32 cellular contexts compared by ENCODE assay signal in the genomic region with DNA sequence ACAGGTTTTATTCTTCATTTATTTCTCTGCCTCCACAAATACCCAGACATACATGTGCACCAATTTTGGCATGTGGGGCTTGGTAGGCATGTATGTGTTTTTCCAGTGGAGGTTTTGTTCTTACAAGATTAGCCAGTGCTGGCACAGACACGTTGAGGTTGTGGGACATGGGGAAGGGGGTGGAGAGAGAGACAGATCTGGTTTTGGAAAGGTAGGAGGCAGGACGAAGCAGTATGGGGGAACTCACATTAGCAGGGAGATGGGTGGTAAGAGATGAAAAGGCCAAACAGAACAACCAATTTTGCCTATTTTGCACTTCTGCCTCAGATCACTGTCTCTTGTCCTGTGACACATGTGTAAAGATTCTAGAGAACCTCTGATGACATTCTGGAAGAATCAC.
A peak's percentile ranks its signal among the peaks of the same experiment; 100 is the strongest.
DNase-seq lines count a peak whose midpoint lies in the region; ATAC-seq and TF ChIP-seq lines count a peak whose summit lies in the region.
"Had no signal": no experiment of that assay in that cellular context is flagged by ENCODE, and none has a peak within 500 bp of the region (broad histone marks: within the 10 kb centered on the region; RNA-seq: fewer than 3 reads in every experiment).

No MANE protein-coding gene starts in this region.

- no peaks in the 10 kb centered on the region for H3K9me2 ChIP-seq in Karpas-422 (replicated peaks; ENCODE audit: insufficient read depth, low read length)

- TF ChIP-seq CTCF in VCaP (conservative IDR thresholded peaks at IDR 0.05): no peak
- TF ChIP-seq CTCF in esophagus muscularis mucosa (IDR thresholded peaks at IDR 0.05): no peak
- no peak for TF ChIP-seq CTCF in lung (IDR thresholded peaks at IDR 0.05; ENCODE audit: control extremely low read depth, extremely low read depth)

- intact Hi-C loops in esophagus muscularis mucosa (cut with DNase I): no loop called here

- no peaks in the 10 kb centered on the region for H3K4me1 Mint-ChIP-seq in naive thymus-derived CD8-positive, alpha-beta T cell
- H3K4me1 Mint-ChIP-seq: B cell; CD14-positive monocyte; CD4-positive, alpha-beta memory T cell; CD4-positive, CD25-positive, alpha-beta regulatory T cell; CD8-positive, alpha-beta memory T cell had no signal

- no peak for TF ChIP-seq POLR2A in esophagus muscularis mucosa (IDR thresholded peaks at IDR 0.05; ENCODE audit: low read depth)

- no peaks in the 10 kb centered on the region; the same call in 1 of the 2 replicates for H3K27me3 ChIP-seq in Karpas-422 (ENCODE audit: low read length)
- peaks cover 0 to 22% (median 0%) of the 10 kb centered on the region in 4 donors for H3K27me3 ChIP-seq in esophagus muscularis mucosa
- peaks cover 3% of the 10 kb centered on the region for H3K27me3 ChIP-seq in lung (ENCODE audit: control insufficient read depth, insufficient read depth)
- H3K27me3 ChIP-seq: BE2C; BLaER1; BLaER1 treated with 17β-estradiol and CSF1 and Interleukin-3, amounts not matched to agents 10 nM and 100 nM had no signal

- H3K9ac ChIP-seq in Karpas-422 (ENCODE audit: low read length): peak overlapping the region; percentile 61
- H3K9ac ChIP-seq: BLaER1; BLaER1 treated with 17β-estradiol and CSF1 and Interleukin-3, amounts not matched to agents 10 nM and 100 nM had no signal

- H3K9me3 ChIP-seq in Karpas-422 (ENCODE audit: low read length) (no peaks in the 10 kb centered on the region), esophagus muscularis mucosa (peaks cover 0 to 3% (median 0%) of the 10 kb centered on the region in 4 donors), lung (ENCODE audit: control insufficient read depth in 2 of 2, insufficient read depth in 1 of 2, low read length in 1 of 2) (peaks cover 0 to 6% of the 10 kb centered on the region in 2 donors)
- H3K9me3 ChIP-seq: A549, BE2C, BLaER1, Caco-2 had no signal

- H3K27ac Mint-ChIP-seq in naive thymus-derived CD8-positive, alpha-beta T cell: no peak overlapping the region
- H3K27ac Mint-ChIP-seq: B cell; CD14-positive monocyte; CD4-positive, alpha-beta memory T cell; CD4-positive, alpha-beta T cell; CD4-positive, CD25-positive, alpha-beta regulatory T cell; CD8-positive, alpha-beta memory T cell; CD8-positive, alpha-beta T cell had no signal

- H3K27me3 Mint-ChIP-seq in naive thymus-derived CD8-positive, alpha-beta T cell: peaks cover 5 to 41% (median 16%) of the 10 kb centered on the region in 5 donors
- H3K27me3 Mint-ChIP-seq: CD4-positive, CD25-positive, alpha-beta regulatory T cell had no signal

- TF ChIP-seq EP300 in esophagus muscularis mucosa (IDR thresholded peaks at IDR 0.05): no peak

- no peak for ATAC-seq in lung (ENCODE audit: insufficient read depth, low FRiP score)
- no peak for ATAC-seq in naive thymus-derived CD8-positive, alpha-beta T cell
- ATAC-seq: A549; CD8-positive, alpha-beta T cell had no signal

- peak overlapping the region; percentile 31; the same call in 1 of the 2 replicates for H2AFZ ChIP-seq in Karpas-422 (ENCODE audit: low read length)

- H3K4me1 ChIP-seq in Karpas-422 (ENCODE audit: low read length) (peaks cover 68% of the 10 kb centered on the region), esophagus muscularis mucosa (no peaks in the 10 kb centered on the region), lung (ENCODE audit: control insufficient read depth in 2 of 2, insufficient read depth in 2 of 2, low read length in 2 of 2) (no peaks in the 10 kb centered on the region)
- H3K4me1 ChIP-seq: A549, BE2C, BLaER1, Caco-2 had no signal

- DNase-seq in Karpas-422 (peak; percentile 60), esophagus muscularis mucosa (ENCODE audit: extremely low spot score) (peak; percentile 53), lung (ENCODE audit: low spot score) (peak; percentile 7), COLO829 (ENCODE audit: low spot score) (no peak), NCI-H1417 treated with DMSO at 0.1 percent for 48 hours (lab: John Stamatoyannopoulos, UW) (no peak), OCI-M2 (lab: John Stamatoyannopoulos, UW; ENCODE audit: unreplicated experiment) (no peak)
- no peak for DNase-seq in naive thymus-derived CD8-positive, alpha-beta T cell
- DNase-seq: 8988T; ACHN; AML-193; BE2C; C1 segment of cervical spinal cord; Caco-2; Calu3; CD4-positive, alpha-beta memory T cell; CD4-positive, alpha-beta T cell; CD4-positive, CD25-positive, alpha-beta regulatory T cell; CD8-positive, alpha-beta memory T cell; CD8-positive, alpha-beta T cell; DMS 273 treated with DMSO at 0.1 percent for 48 hours; DMS153; DMS53; DND-41; EL had no signal

- H3K4me3 ChIP-seq in Karpas-422 (ENCODE audit: low read length): peak overlapping the region; percentile 38
- no peak overlapping the region for H3K4me3 ChIP-seq in esophagus muscularis mucosa
- no peak overlapping the region for H3K4me3 ChIP-seq in lung
- H3K4me3 ChIP-seq: A549; BLaER1; BLaER1 treated with 17β-estradiol and CSF1 and Interleukin-3, amounts not matched to agents 10 nM and 100 nM had no signal

- POLR2A ChIA-PET in naive thymus-derived CD8-positive, alpha-beta T cell (lab: Charles Lee): no interaction called here

- no peaks in the 10 kb centered on the region for H3K36me3 ChIP-seq in Karpas-422 (ENCODE audit: insufficient read depth, low read length)
- H3K36me3 ChIP-seq in esophagus muscularis mucosa: no peaks in the 10 kb centered on the region
- no peaks in the 10 kb centered on the region for H3K36me3 ChIP-seq in lung (ENCODE audit: control insufficient read depth in 2 of 2, insufficient read depth in 2 of 2, low read length in 2 of 2)
- H3K36me3 ChIP-seq: BE2C; BLaER1; BLaER1 treated with 17β-estradiol and CSF1 and Interleukin-3, amounts not matched to agents 10 nM and 100 nM had no signal

- no peaks in the 10 kb centered on the region for H3K79me2 ChIP-seq in Karpas-422 (ENCODE audit: low read length)

- WGBS in esophagus muscularis mucosa: 60% methylated on average over 2 of the region's 2 CpGs
- WGBS in lung, 2 donors: 72 to 85% methylated on average over 2 of the region's 2 CpGs

- H3K9me3 Mint-ChIP-seq in naive thymus-derived CD8-positive, alpha-beta T cell: peaks cover 0 to 8% (median 0%) of the 10 kb centered on the region in 9 donors
- H3K9me3 Mint-ChIP-seq: CD4-positive, alpha-beta T cell; CD8-positive, alpha-beta T cell had no signal

- H3K27ac ChIP-seq in Karpas-422 (ENCODE audit: low read length): peak overlapping the region; percentile 96
- H3K27ac ChIP-seq in VCaP: peak overlapping the region; percentile 76
- no peak overlapping the region for H3K27ac ChIP-seq in esophagus muscularis mucosa (replicated peaks in 1 of 4)
- no peak overlapping the region for H3K27ac ChIP-seq in lung (ENCODE audit: low read depth in 1 of 2, low read length in 1 of 2)
- H3K27ac ChIP-seq: 22Rv1; A549; BLaER1; BLaER1 treated with 17β-estradiol and CSF1 and Interleukin-3, amounts not matched to agents 10 nM and 100 nM; C4-2B had no signal

- no peaks in the 10 kb centered on the region for H4K20me1 ChIP-seq in Karpas-422 (ENCODE audit: insufficient read depth, low read depth, low read length)
- H4K20me1 ChIP-seq: BLaER1; BLaER1 treated with 17β-estradiol and CSF1 and Interleukin-3, amounts not matched to agents 10 nM and 100 nM had no signal

- H3K4me2 ChIP-seq in Karpas-422 (ENCODE audit: low read depth, low read length, poor library complexity, severe bottlenecking): peak overlapping the region; percentile 68
- H3K4me2 ChIP-seq: A549, BLaER1 had no signal

- no peak overlapping the region for H3K4me3 Mint-ChIP-seq in naive thymus-derived CD8-positive, alpha-beta T cell
- H3K4me3 Mint-ChIP-seq: B cell; CD14-positive monocyte; CD4-positive, alpha-beta memory T cell; CD4-positive, alpha-beta T cell; CD4-positive, CD25-positive, alpha-beta regulatory T cell; CD8-positive, alpha-beta memory T cell; CD8-positive, alpha-beta T cell had no signal

- no peaks in the 10 kb centered on the region for H3K36me3 Mint-ChIP-seq in naive thymus-derived CD8-positive, alpha-beta T cell
- H3K36me3 Mint-ChIP-seq: CD14-positive monocyte; CD4-positive, alpha-beta memory T cell; CD4-positive, CD25-positive, alpha-beta regulatory T cell; CD8-positive, alpha-beta memory T cell; CD8-positive, alpha-beta T cell had no signal

Comparison
In these comparisons a context has a peak if more than half of its experiments do, and no peak if none do; other contexts are left out.
1. DNase-seq: peak in Karpas-422 (single experiment), esophagus muscularis mucosa (single experiment) and lung (single experiment); none in COLO829 (single experiment), NCI-H1417 treated with DMSO at 0.1 percent for 48 hours (single experiment), naive thymus-derived CD8-positive, alpha-beta T cell (0 of 10) and OCI-M2 (single experiment).
2. H3K27ac ChIP-seq: peak in Karpas-422 (single experiment) and VCaP (single experiment); none in esophagus muscularis mucosa (0 of 4) and lung (0 of 2).